In the genomic region with DNA sequence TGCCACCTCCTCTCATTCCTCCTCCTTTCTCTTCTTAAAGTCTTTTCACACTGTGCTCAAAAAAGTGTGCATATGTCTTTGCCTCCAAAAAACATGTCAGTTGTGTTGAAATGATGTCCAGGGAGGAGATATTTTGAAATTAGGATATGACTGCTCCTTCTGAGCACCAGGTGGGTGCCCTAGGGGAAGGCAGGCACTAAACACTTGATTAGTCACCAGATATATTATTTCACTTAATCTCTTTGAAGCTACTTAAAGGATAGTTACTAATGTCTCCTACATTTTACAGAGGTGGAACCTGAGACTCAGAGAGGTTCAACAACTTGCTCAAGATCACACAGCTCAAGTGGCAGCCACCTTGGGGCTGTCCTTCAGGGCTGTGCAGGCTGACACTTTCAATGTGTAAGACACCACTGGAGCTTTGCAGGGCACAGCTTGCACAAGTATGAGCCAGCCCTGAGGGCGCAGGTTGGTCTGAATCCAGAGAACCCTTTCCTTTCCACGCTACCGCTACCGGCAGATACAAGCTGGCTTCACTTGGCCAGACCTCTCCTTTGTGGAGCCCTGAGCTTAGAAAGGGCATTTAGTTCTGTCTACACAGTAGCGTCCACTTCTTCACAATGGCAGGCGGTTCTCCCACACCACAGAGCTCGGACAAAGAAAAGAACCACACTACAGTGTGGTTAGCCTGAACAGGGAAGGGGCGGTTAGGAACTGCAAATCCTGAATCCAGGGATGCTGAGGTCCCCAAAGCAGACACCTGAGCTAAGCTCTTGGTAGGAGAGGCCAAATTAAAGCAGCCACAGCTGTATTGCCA, we compare ENCODE assay signal across 1 cellular context.
TF ChIP-seq lines count a peak whose summit lies in the region.

No MANE protein-coding gene starts in this region.

TF ChIP-seq in HEK293, 187 proteins besides CTCF, POLR2A, EP300 and RAD21:
- TF ChIP-seq, protein P1, sequence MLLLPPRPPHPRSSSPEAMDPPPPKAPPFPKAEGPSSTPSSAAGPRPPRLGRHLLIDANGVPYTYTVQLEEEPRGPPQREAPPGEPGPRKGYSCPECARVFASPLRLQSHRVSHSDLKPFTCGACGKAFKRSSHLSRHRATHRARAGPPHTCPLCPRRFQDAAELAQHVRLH (tag by site-specific recombination; IDR thresholded peaks at IDR 0.05) = 0 out of 2 replicates have a peak, but pooled peaks have one; percentile 29
- TF ChIP-seq ZNF138 (tag by site-specific recombination; IDR thresholded peaks at IDR 0.05; ENCODE audit: borderline replicate concordance) = no peak
- 0 out of 2 replicates have a peak, but pooled peaks have one; percentile 47 for TF ChIP-seq ZNF768 (tag by site-specific recombination; IDR thresholded peaks at IDR 0.05)
